1 cellular context compared by ENCODE assay signal in genomic region chr20:11267131-11267761, GRCh38.
TF ChIP-seq lines count a peak whose summit lies in the region.

No MANE protein-coding gene starts in this region.

TF ChIP-seq in HepG2, 621 proteins besides CTCF, POLR2A, EP300 and RAD21 (continued from another document and continues in another):
- TF ChIP-seq ZFP36 (IDR thresholded peaks at IDR 0.05; ENCODE audit: borderline replicate concordance, low read depth, low read length, partially characterized antibody) (no peak), ZNF839 (CRISPR knock-in tag; IDR thresholded peaks at IDR 0.05; ENCODE audit: borderline replicate concordance) (no peak), CBX5 (CRISPR knock-in tag; IDR thresholded peaks at IDR 0.05; ENCODE audit: borderline replicate concordance) (peak; percentile 34; the same call in 1 of the 2 replicates), WIZ (CRISPR knock-in tag; IDR thresholded peaks at IDR 0.05) (no peak), ZNF792 (CRISPR knock-in tag; IDR thresholded peaks at IDR 0.05) (0 out of 2 replicates have a peak, but pooled peaks have one; percentile 19), MAFG (CRISPR knock-in tag; IDR thresholded peaks at IDR 0.05) (no peak), ZNF121 (CRISPR knock-in tag; IDR thresholded peaks at IDR 0.05) (no peak), ZNF30 (CRISPR knock-in tag; IDR thresholded peaks at IDR 0.05) (no peak), ZNF317 (CRISPR knock-in tag; IDR thresholded peaks at IDR 0.05) (no peak), HNF1B (CRISPR knock-in tag; IDR thresholded peaks at IDR 0.05) (no peak), ZFP62 (CRISPR knock-in tag; IDR thresholded peaks at IDR 0.05) (no peak), FOSL2 (CRISPR knock-in tag; IDR thresholded peaks at IDR 0.05) (peak; percentile 99), ZNF816 (CRISPR knock-in tag; IDR thresholded peaks at IDR 0.05; ENCODE audit: borderline replicate concordance) (no peak), RFXANK (CRISPR knock-in tag; IDR thresholded peaks at IDR 0.05) (no peak), SAP130 (CRISPR knock-in tag; IDR thresholded peaks at IDR 0.05; ENCODE audit: low read depth) (peak; percentile 41; the same call in 1 of the 2 replicates), RARA (CRISPR knock-in tag; IDR thresholded peaks at IDR 0.05) (peak; percentile 49), ATF3 (CRISPR knock-in tag; IDR thresholded peaks at IDR 0.05) (peak; percentile 88), MEIS2 (CRISPR knock-in tag; IDR thresholded peaks at IDR 0.05) (no peak), MXI1 (IDR thresholded peaks at IDR 0.05; ENCODE audit: borderline replicate concordance, low read depth, low read length) (no peak), ATRX (CRISPR knock-in tag; IDR thresholded peaks at IDR 0.05; ENCODE audit: borderline replicate concordance) (no peak), RELA (CRISPR knock-in tag; IDR thresholded peaks at IDR 0.05) (no peak), PATZ1 (CRISPR knock-in tag; IDR thresholded peaks at IDR 0.05) (peak; percentile 64), ZNF644 (CRISPR knock-in tag; IDR thresholded peaks at IDR 0.05; ENCODE audit: low read depth) (peak; percentile 64; the same call in 1 of the 2 replicates), XRCC5 (optimal IDR thresholded peaks at IDR 0.05; ENCODE audit: low read length) (peak; percentile 75), ZNF761 (CRISPR knock-in tag; conservative IDR thresholded peaks at IDR 0.05) (no peak), TFAP4 (IDR thresholded peaks at IDR 0.05; ENCODE audit: borderline replicate concordance, low read depth) (peak; percentile 88; the same call in 1 of the 2 replicates), HMG20A (CRISPR knock-in tag; IDR thresholded peaks at IDR 0.05; ENCODE audit: borderline replicate concordance) (peak; percentile 28; the same call in 1 of the 2 replicates), KLF6 (CRISPR knock-in tag; IDR thresholded peaks at IDR 0.05) (0 out of 2 replicates have a peak, but pooled peaks have one; percentile 20), ZFYVE20 (CRISPR knock-in tag; IDR thresholded peaks at IDR 0.05; ENCODE audit: borderline replicate concordance, low read depth) (no peak)
- TF ChIP-seq, protein P1, sequence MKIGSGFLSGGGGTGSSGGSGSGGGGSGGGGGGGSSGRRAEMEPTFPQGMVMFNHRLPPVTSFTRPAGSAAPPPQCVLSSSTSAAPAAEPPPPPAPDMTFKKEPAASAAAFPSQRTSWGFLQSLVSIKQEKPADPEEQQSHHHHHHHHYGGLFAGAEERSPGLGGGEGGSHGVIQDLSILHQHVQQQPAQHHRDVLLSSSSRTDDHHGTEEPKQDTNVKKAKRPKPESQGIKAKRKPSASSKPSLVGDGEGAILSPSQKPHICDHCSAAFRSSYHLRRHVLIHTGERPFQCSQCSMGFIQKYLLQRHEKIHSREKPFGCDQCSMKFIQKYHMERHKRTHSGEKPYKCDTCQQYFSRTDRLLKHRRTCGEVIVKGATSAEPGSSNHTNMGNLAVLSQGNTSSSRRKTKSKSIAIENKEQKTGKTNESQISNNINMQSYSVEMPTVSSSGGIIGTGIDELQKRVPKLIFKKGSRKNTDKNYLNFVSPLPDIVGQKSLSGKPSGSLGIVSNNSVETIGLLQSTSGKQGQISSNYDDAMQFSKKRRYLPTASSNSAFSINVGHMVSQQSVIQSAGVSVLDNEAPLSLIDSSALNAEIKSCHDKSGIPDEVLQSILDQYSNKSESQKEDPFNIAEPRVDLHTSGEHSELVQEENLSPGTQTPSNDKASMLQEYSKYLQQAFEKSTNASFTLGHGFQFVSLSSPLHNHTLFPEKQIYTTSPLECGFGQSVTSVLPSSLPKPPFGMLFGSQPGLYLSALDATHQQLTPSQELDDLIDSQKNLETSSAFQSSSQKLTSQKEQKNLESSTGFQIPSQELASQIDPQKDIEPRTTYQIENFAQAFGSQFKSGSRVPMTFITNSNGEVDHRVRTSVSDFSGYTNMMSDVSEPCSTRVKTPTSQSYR (CRISPR knock-in tag; IDR thresholded peaks at IDR 0.05; ENCODE audit: borderline replicate concordance), result peak; percentile 79; the same call in 1 of the 2 replicates
- TF ChIP-seq, protein P2, sequence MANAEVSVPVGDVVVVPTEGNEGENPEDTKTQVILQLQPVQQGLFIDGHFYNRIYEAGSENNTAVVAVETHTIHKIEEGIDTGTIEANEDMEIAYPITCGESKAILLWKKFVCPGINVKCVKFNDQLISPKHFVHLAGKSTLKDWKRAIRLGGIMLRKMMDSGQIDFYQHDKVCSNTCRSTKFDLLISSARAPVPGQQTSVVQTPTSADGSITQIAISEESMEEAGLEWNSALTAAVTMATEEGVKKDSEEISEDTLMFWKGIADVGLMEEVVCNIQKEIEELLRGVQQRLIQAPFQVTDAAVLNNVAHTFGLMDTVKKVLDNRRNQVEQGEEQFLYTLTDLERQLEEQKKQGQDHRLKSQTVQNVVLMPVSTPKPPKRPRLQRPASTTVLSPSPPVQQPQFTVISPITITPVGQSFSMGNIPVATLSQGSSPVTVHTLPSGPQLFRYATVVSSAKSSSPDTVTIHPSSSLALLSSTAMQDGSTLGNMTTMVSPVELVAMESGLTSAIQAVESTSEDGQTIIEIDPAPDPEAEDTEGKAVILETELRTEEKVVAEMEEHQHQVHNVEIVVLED (CRISPR knock-in tag; IDR thresholded peaks at IDR 0.05; ENCODE audit: borderline replicate concordance), result no peak
- TF ChIP-seq, protein P3, sequence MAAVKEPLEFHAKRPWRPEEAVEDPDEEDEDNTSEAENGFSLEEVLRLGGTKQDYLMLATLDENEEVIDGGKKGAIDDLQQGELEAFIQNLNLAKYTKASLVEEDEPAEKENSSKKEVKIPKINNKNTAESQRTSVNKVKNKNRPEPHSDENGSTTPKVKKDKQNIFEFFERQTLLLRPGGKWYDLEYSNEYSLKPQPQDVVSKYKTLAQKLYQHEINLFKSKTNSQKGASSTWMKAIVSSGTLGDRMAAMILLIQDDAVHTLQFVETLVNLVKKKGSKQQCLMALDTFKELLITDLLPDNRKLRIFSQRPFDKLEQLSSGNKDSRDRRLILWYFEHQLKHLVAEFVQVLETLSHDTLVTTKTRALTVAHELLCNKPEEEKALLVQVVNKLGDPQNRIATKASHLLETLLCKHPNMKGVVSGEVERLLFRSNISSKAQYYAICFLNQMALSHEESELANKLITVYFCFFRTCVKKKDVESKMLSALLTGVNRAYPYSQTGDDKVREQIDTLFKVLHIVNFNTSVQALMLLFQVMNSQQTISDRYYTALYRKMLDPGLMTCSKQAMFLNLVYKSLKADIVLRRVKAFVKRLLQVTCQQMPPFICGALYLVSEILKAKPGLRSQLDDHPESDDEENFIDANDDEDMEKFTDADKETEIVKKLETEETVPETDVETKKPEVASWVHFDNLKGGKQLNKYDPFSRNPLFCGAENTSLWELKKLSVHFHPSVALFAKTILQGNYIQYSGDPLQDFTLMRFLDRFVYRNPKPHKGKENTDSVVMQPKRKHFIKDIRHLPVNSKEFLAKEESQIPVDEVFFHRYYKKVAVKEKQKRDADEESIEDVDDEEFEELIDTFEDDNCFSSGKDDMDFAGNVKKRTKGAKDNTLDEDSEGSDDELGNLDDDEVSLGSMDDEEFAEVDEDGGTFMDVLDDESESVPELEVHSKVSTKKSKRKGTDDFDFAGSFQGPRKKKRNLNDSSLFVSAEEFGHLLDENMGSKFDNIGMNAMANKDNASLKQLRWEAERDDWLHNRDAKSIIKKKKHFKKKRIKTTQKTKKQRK (IDR thresholded peaks at IDR 0.05; ENCODE audit: low read length), result no peak
- TF ChIP-seq, protein P4, sequence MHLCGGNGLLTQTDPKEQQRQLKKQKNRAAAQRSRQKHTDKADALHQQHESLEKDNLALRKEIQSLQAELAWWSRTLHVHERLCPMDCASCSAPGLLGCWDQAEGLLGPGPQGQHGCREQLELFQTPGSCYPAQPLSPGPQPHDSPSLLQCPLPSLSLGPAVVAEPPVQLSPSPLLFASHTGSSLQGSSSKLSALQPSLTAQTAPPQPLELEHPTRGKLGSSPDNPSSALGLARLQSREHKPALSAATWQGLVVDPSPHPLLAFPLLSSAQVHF (CRISPR knock-in tag; IDR thresholded peaks at IDR 0.05), result no peak
- TF ChIP-seq, protein P5, sequence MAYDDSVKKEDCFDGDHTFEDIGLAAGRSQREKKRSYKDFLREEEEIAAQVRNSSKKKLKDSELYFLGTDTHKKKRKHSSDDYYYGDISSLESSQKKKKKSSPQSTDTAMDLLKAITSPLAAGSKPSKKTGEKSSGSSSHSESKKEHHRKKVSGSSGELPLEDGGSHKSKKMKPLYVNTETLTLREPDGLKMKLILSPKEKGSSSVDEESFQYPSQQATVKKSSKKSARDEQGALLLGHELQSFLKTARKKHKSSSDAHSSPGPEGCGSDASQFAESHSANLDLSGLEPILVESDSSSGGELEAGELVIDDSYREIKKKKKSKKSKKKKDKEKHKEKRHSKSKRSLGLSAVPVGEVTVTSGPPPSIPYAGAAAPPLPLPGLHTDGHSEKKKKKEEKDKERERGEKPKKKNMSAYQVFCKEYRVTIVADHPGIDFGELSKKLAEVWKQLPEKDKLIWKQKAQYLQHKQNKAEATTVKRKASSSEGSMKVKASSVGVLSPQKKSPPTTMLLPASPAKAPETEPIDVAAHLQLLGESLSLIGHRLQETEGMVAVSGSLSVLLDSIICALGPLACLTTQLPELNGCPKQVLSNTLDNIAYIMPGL (CRISPR knock-in tag; IDR thresholded peaks at IDR 0.05; ENCODE audit: borderline replicate concordance in 1 of 2, low read depth in 1 of 2), result peak in 1 of 2 experiments; percentile 11; a peak in 1 of 4 replicates
- TF ChIP-seq, protein P6, sequence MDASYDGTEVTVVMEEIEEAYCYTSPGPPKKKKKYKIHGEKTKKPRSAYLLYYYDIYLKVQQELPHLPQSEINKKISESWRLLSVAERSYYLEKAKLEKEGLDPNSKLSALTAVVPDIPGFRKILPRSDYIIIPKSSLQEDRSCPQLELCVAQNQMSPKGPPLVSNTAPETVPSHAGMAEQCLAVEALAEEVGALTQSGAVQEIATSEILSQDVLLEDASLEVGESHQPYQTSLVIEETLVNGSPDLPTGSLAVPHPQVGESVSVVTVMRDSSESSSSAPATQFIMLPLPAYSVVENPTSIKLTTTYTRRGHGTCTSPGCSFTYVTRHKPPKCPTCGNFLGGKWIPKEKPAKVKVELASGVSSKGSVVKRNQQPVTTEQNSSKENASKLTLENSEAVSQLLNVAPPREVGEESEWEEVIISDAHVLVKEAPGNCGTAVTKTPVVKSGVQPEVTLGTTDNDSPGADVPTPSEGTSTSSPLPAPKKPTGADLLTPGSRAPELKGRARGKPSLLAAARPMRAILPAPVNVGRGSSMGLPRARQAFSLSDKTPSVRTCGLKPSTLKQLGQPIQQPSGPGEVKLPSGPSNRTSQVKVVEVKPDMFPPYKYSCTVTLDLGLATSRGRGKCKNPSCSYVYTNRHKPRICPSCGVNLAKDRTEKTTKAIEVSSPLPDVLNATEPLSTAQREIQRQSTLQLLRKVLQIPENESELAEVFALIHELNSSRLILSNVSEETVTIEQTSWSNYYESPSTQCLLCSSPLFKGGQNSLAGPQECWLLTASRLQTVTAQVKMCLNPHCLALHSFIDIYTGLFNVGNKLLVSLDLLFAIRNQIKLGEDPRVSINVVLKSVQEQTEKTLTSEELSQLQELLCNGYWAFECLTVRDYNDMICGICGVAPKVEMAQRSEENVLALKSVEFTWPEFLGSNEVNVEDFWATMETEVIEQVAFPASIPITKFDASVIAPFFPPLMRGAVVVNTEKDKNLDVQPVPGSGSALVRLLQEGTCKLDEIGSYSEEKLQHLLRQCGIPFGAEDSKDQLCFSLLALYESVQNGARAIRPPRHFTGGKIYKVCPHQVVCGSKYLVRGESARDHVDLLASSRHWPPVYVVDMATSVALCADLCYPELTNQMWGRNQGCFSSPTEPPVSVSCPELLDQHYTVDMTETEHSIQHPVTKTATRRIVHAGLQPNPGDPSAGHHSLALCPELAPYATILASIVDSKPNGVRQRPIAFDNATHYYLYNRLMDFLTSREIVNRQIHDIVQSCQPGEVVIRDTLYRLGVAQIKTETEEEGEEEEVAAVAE (CRISPR knock-in tag; IDR thresholded peaks at IDR 0.05; ENCODE audit: borderline replicate concordance), result 0 out of 2 replicates have a peak, but pooled peaks have one; percentile 28
